ENCODE assay signal across 10 cellular contexts in genomic region chr2:191869178-191869577, GRCh38. TPM values are rescaled to one million over a fixed set of nuclear protein-coding genes. Genes with fewer than 3 reads are reported as not detected.
DNase-seq lines count a peak whose midpoint lies in the region; ATAC-seq and TF ChIP-seq lines count a peak whose summit lies in the region.
"Had no signal": no experiment of that assay in that cellular context is flagged by ENCODE, and none has a peak within 500 bp of the region (broad histone marks: within the 10 kb centered on the region; RNA-seq: fewer than 3 reads in every experiment).

No MANE protein-coding gene starts in this region.

- DNase-seq in NCI-H2081 (lab: John Stamatoyannopoulos, UW) (peak; percentile 57 to 73), NCI-H2081 treated with DMSO at 0.1 percent for 48 hours (lab: John Stamatoyannopoulos, UW) (no peak), NCI-H1417 (lab: John Stamatoyannopoulos, UW) (peak; percentile 57 to 82 (median 64)), dorsolateral prefrontal cortex (peak in 8 of 10 donors; percentile 9 to 75 (median 56)), retina (peak; percentile 10)
- DNase-seq: naive B cell had no signal

- H3K4me3 ChIP-seq in dorsolateral prefrontal cortex = peak overlapping the region in 2 of 59 donors; percentile 2 to 4
- H3K4me3 ChIP-seq: BLaER1 treated with 17β-estradiol and CSF1 and Interleukin-3, amounts not matched to agents 10 nM and 100 nM had no signal

- TF ChIP-seq CTCF in dorsolateral prefrontal cortex (IDR thresholded peaks at IDR 0.05 in 54 of 56, conservative IDR thresholded peaks at IDR 0.05 in 2 of 56; ENCODE audit: low read depth in 1 of 56, partially characterized antibody in 56 of 56) = peak in 45 of 56 donors; percentile 7 to 63 (median 37)

- no peak for ATAC-seq in HG02759 (IDR thresholded peaks at IDR 0.05; ENCODE audit: unreplicated experiment)
- ATAC-seq in HG03095 (IDR thresholded peaks at IDR 0.05; ENCODE audit: unreplicated experiment) = no peak
- ATAC-seq in GM18858 (IDR thresholded peaks at IDR 0.05; ENCODE audit: unreplicated experiment) = no peak

- intact Hi-C loops in dorsolateral prefrontal cortex (cut with DNase I) = loop anchor here (5.0 to 10.0 kb wide), 3 partner anchors 52 to 326 kb away; partner anchors contain the start of gene TMEFF2 (in 1 of the 2)

- H3K27me3 ChIP-seq in dorsolateral prefrontal cortex = no peaks in the 10 kb centered on the region
- H3K27me3 ChIP-seq: BLaER1 treated with 17β-estradiol and CSF1 and Interleukin-3, amounts not matched to agents 10 nM and 100 nM had no signal

- H3K27ac ChIP-seq in dorsolateral prefrontal cortex = peak overlapping the region in 1 of 59 donors; percentile 40
- H3K27ac ChIP-seq: BLaER1 treated with 17β-estradiol and CSF1 and Interleukin-3, amounts not matched to agents 10 nM and 100 nM had no signal

RNA-seq across cellular contexts. Expression of gene CAVIN2, which starts 22.3 kb away (rescaled TPM):
- total RNA-seq in dorsolateral prefrontal cortex = 10 to 100 TPM in 91 of 120 experiments, 1 to 10 TPM in 29; 1.5 to 40.2 (median 14.7) TPM
